17 cellular contexts compared by ENCODE assay signal in the genomic region with DNA sequence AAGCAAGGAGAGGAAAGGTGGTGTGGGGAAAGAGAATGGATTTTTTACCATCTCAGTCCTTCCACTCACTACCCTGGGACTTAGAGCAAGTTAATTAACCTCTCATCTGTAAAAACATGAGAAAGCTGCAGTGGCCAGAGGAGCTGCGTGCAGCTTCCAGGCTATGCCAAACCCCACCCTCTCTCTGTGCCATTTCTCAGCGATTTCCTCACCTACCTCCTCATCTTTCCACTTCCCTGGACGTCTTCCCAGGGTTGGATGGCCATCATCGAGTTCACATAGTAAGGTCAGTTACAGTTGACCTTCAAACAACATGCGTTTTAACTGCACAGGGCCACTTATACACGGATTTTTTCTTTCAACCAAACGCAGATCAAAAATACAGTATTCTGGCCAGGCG.
"Had no signal": no experiment of that assay in that cellular context is flagged by ENCODE, and none has a peak within 500 bp of the region (broad histone marks: within the 10 kb centered on the region; RNA-seq: fewer than 3 reads in every experiment).

No MANE protein-coding gene starts in this region.

- H3K4me3 ChIP-seq: hepatocyte, ovary had no signal

- H3K27me3 Mint-ChIP-seq: stimulated activated memory B cell treated with anti-CD40 and anti-IgM and Interleukin-4, amounts not matched to agents 10 μg/mL and 1 μg/mL and 100 μg/mL, for 72 hours had no signal

- H3K9me3 ChIP-seq: ovary had no signal

- H3K27ac Mint-ChIP-seq: activated CD4-positive, alpha-beta T cell treated with anti-CD3 and anti-CD28 coated beads, Interleukin-2, amount 10 ng/mL, durations not matched to agents 24 days and 14 days; activated naive CD8-positive, alpha-beta T cell; activated T-cell treated with anti-CD3 and anti-CD28 coated beads, Interleukin-2, amount 50 U/mL, for 72 hours; natural killer cell treated with Interleukin-12 subunit alpha and Interleukin-12 subunit beta and Interleukin-15 and Interleukin-18, amount 100 ng/mL, for 72 hours; stimulated activated memory B cell treated with anti-CD40 and anti-IgM and Interleukin-4, amounts not matched to agents 10 μg/mL and 1 μg/mL and 100 μg/mL, for 72 hours had no signal

- H3K4me1 Mint-ChIP-seq: activated CD4-positive, alpha-beta T cell treated with anti-CD3 and anti-CD28 coated beads, Interleukin-2, amount 10 ng/mL, durations not matched to agents 24 days and 14 days had no signal

- H3K9me3 Mint-ChIP-seq: activated CD4-positive, alpha-beta T cell treated with anti-CD3 and anti-CD28 coated beads, Interleukin-2, amount 10 ng/mL, durations not matched to agents 24 days and 14 days; activated T-cell treated with anti-CD3 and anti-CD28 coated beads, Interleukin-2, amount 50 U/mL, for 72 hours; natural killer cell treated with Interleukin-12 subunit alpha and Interleukin-12 subunit beta and Interleukin-15 and Interleukin-18, amount 100 ng/mL, for 72 hours; stimulated activated memory B cell treated with anti-CD40 and anti-IgM and Interleukin-4, amounts not matched to agents 10 μg/mL and 1 μg/mL and 100 μg/mL, for 72 hours had no signal

- ATAC-seq: activated T-cell treated with anti-CD3 and anti-CD28 coated beads, Interleukin-2, amount 50 U/mL, for 72 hours; left lobe of liver; natural killer cell treated with Interleukin-12 subunit alpha and Interleukin-12 subunit beta and Interleukin-15 and Interleukin-18, amount 100 ng/mL, for 72 hours; stimulated activated memory B cell treated with anti-CD40 and anti-IgM and Interleukin-4, amounts not matched to agents 10 μg/mL and 1 μg/mL and 100 μg/mL, for 72 hours had no signal

- H3K36me3 ChIP-seq: brain microvascular endothelial cell, ovary had no signal

- H3K4me3 Mint-ChIP-seq: activated CD4-positive, alpha-beta T cell treated with anti-CD3 and anti-CD28 coated beads, Interleukin-2, amount 10 ng/mL, durations not matched to agents 24 days and 14 days; activated naive CD8-positive, alpha-beta T cell; activated T-cell treated with anti-CD3 and anti-CD28 coated beads, Interleukin-2, amount 50 U/mL, for 72 hours; natural killer cell treated with Interleukin-12 subunit alpha and Interleukin-12 subunit beta and Interleukin-15 and Interleukin-18, amount 100 ng/mL, for 72 hours; stimulated activated memory B cell treated with anti-CD40 and anti-IgM and Interleukin-4, amounts not matched to agents 10 μg/mL and 1 μg/mL and 100 μg/mL, for 72 hours had no signal

- H3K27me3 ChIP-seq: brain microvascular endothelial cell, hepatocyte, ovary had no signal

- DNase-seq: activated CD4-positive, alpha-beta T cell treated with anti-CD3 and anti-CD28 coated beads, Interleukin-2, amount 10 ng/mL, durations not matched to agents 24 days and 14 days; activated CD4-positive, CD25-positive, alpha-beta regulatory T cell; activated CD8-positive, alpha-beta memory T cell treated with anti-CD3 and anti-CD28 coated beads, Interleukin-2, amount 50 U/mL, for 48 hours; activated gamma-delta T cell; activated T-cell treated with anti-CD3 and anti-CD28 coated beads, Interleukin-2, amount 50 U/mL, for 72 hours; amygdala; brain microvascular endothelial cell; cerebellar nuclear complex; effector memory CD4-positive, alpha-beta T cell; ovary; SW 1271 had no signal

- H3K27ac ChIP-seq: brain microvascular endothelial cell, epithelial cell of prostate, hepatocyte, ovary had no signal

- H3K36me3 Mint-ChIP-seq: activated naive CD8-positive, alpha-beta T cell; natural killer cell treated with Interleukin-12 subunit alpha and Interleukin-12 subunit beta and Interleukin-15 and Interleukin-18, amount 100 ng/mL, for 72 hours; stimulated activated memory B cell treated with anti-CD40 and anti-IgM and Interleukin-4, amounts not matched to agents 10 μg/mL and 1 μg/mL and 100 μg/mL, for 72 hours had no signal
